In the genomic region with DNA sequence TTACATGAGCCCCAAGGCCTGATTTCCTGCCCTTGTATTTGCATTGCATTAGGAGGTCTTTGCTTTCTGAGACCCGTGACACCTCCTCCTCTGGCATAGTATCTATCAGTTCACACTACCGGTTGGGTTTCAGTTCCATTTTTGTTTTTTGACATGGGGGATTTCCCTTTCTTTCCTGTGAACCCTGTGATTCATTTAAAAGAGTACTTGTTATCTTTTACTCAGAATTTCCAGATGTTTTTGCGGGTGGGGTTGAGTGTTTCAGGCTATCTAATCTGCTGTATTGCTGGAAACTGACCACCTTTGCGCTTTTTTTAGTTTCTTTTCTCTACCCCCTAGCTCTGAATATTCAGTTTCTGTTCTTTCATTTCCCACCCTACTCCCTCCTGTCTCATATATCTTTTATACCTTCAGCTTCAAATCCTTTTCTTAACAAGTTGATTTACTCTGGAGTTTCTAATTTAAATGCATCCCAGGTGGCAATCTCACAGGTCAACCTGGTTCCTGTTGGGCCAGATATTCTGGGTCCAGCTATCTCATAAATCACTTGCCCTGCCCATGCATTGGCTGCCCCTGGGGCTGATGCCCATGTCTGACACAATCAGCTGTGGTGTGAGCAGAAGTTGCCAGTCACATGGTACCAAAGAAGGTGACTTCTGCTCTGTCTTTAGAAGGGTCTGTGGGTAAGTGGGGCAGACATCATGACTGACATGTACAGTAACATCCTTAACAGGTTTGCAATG, we compare ENCODE assay signal across 7 cellular contexts. TPM values are rescaled to one million over a fixed set of nuclear protein-coding genes. Genes with fewer than 3 reads are reported as not detected.
DNase-seq lines count a peak whose midpoint lies in the region; ATAC-seq lines count a peak whose summit lies in the region.

No MANE protein-coding gene starts in this region.

- no peak overlapping the region for H3K27ac ChIP-seq in caudate nucleus (ENCODE audit: low read depth, low read length)

- ATAC-seq in GM19372 (IDR thresholded peaks at IDR 0.05; ENCODE audit: low read depth, unreplicated experiment) (peak; percentile 72), HG03139 (IDR thresholded peaks at IDR 0.05; ENCODE audit: unreplicated experiment) (peak; percentile 66)

- peak; percentile 15 for DNase-seq in UCSD-AML1 (lab: John Stamatoyannopoulos, UW; ENCODE audit: unreplicated experiment)
- peak; percentile 14 for DNase-seq in effector CD8-positive, alpha-beta T cell (lab: John Stamatoyannopoulos, UW)
- peak in 2 of 3 donors; percentile 13 to 39 for DNase-seq in stimulated activated CD4-positive, alpha-beta T cell treated with anti-CD3 and anti-CD28 coated beads, TNF-alpha, amount 100 ng/mL, for 1 hour (ENCODE audit: low read depth in 3 of 3, low spot score in 1 of 3)
- no peak for DNase-seq in cerebellum (ENCODE audit: low spot score)
- no peak for DNase-seq in caudate nucleus (lab: John Stamatoyannopoulos, UW)

RNA-seq across cellular contexts. Expression of gene NCOA3, which starts 14.3 kb away (rescaled TPM):
- total RNA-seq in cerebellum: 26.0 TPM

Comparison
In these comparisons a context has a peak if more than half of its experiments do, and no peak if none do; other contexts are left out.
1. DNase-seq: peak in UCSD-AML1 (single experiment), effector CD8-positive, alpha-beta T cell (single experiment) and stimulated activated CD4-positive, alpha-beta T cell treated with anti-CD3 and anti-CD28 coated beads, TNF-alpha, amount 100 ng/mL, for 1 hour (2 of 3); none in cerebellum (single experiment) and caudate nucleus (0 of 61).